ENCODE assay signal across 1 cellular context in the genomic region with DNA sequence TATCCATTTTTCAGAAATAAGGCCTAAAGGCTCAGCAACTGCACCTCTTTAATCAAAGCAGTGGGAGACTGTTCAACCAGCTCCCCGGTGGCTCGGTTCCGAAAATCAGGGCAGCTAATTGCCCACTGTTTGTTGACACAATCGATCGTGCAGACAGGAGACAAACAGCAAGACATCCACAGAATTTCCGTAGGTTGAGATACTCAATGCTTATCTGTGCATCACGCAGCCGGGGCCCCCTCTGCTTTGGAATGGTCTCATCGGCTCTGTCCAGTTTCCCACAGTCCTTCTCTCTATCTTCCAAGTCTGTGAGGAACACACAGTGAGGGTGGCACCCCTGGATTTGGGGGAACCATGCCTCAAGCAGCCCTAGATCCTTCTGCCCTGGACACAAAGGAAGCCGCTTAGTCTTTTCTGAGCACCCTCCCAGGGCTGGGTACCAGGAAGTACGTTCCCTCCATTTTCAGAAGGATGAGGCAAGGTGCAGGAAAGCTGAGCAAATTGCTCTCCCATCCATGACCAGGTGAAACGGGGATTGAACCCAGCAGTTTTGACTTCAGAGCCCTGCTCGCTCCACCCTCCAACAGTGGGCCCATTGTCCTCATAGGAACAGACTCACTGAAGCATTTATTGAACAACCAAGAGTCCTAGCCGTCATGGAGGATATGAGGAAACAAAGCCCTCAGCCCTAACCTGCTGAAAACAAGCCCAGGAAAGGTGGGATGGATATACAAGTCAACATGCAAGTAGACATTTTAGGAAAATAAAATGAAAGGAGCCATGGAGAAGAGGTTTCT.
A peak's percentile ranks its signal among the peaks of the same experiment; 100 is the strongest.
TF ChIP-seq lines count a peak whose summit lies in the region.

No MANE protein-coding gene starts in this region.

TF ChIP-seq in HepG2, 621 proteins besides CTCF, POLR2A, EP300 and RAD21 (continues in another document):
- TF ChIP-seq ZNF709 (CRISPR knock-in tag; IDR thresholded peaks at IDR 0.05) (0 out of 2 replicates have a peak, but pooled peaks have one; percentile 43), MAFK (conservative IDR thresholded peaks at IDR 0.05 in 1 of 2, IDR thresholded peaks at IDR 0.05 in 1 of 2; ENCODE audit: low read length in 2 of 2) (no peak), SP140L (CRISPR knock-in tag; IDR thresholded peaks at IDR 0.05; ENCODE audit: borderline replicate concordance) (no peak), HOXA3 (CRISPR knock-in tag; IDR thresholded peaks at IDR 0.05) (peak; percentile 64; the same call in 1 of the 2 replicates), ZNF44 (CRISPR knock-in tag; IDR thresholded peaks at IDR 0.05) (0 out of 2 replicates have a peak, but pooled peaks have one; percentile 51), ZKSCAN8 (CRISPR knock-in tag; IDR thresholded peaks at IDR 0.05; ENCODE audit: borderline replicate concordance) (0 out of 2 replicates have a peak, but pooled peaks have one; percentile 36), MTA1 (CRISPR knock-in tag; IDR thresholded peaks at IDR 0.05; ENCODE audit: borderline replicate concordance) (peak; percentile 71), ZNF772 (CRISPR knock-in tag; IDR thresholded peaks at IDR 0.05) (no peak), HDAC2 (CRISPR knock-in tag; IDR thresholded peaks at IDR 0.05) (peak; percentile 96), ZNF761 (CRISPR knock-in tag; conservative IDR thresholded peaks at IDR 0.05) (no peak; the same call in 1 of the 2 replicates), ZFP37 (CRISPR knock-in tag; IDR thresholded peaks at IDR 0.05; ENCODE audit: borderline replicate concordance) (no peak), NFE2L2 (IDR thresholded peaks at IDR 0.05; ENCODE audit: low read length) (no peak), KDM1A (CRISPR knock-in tag; IDR thresholded peaks at IDR 0.05) (peak; percentile 77; the same call in 1 of the 2 replicates), POLR2AphosphoS2 (IDR thresholded peaks at IDR 0.05; ENCODE audit: low read depth, low read length) (no peak), RBAK (CRISPR knock-in tag; IDR thresholded peaks at IDR 0.05) (no peak; the same call in 1 of the 2 replicates), ZNF142 (CRISPR knock-in tag; IDR thresholded peaks at IDR 0.05) (0 out of 2 replicates have a peak, but pooled peaks have one; percentile 34), JUND (CRISPR knock-in tag; IDR thresholded peaks at IDR 0.05) (0 out of 2 replicates have a peak, but pooled peaks have one; percentile 33), RFXANK (CRISPR knock-in tag; IDR thresholded peaks at IDR 0.05) (0 out of 2 replicates have a peak, but pooled peaks have one; percentile 20), SOX5 (CRISPR knock-in tag; IDR thresholded peaks at IDR 0.05; ENCODE audit: borderline replicate concordance) (peak; percentile 75; the same call in 1 of the 2 replicates), ZBTB20 (CRISPR knock-in tag; IDR thresholded peaks at IDR 0.05; ENCODE audit: borderline replicate concordance, low read depth) (peak; percentile 58; the same call in 1 of the 2 replicates)
- TF ChIP-seq, protein P1, sequence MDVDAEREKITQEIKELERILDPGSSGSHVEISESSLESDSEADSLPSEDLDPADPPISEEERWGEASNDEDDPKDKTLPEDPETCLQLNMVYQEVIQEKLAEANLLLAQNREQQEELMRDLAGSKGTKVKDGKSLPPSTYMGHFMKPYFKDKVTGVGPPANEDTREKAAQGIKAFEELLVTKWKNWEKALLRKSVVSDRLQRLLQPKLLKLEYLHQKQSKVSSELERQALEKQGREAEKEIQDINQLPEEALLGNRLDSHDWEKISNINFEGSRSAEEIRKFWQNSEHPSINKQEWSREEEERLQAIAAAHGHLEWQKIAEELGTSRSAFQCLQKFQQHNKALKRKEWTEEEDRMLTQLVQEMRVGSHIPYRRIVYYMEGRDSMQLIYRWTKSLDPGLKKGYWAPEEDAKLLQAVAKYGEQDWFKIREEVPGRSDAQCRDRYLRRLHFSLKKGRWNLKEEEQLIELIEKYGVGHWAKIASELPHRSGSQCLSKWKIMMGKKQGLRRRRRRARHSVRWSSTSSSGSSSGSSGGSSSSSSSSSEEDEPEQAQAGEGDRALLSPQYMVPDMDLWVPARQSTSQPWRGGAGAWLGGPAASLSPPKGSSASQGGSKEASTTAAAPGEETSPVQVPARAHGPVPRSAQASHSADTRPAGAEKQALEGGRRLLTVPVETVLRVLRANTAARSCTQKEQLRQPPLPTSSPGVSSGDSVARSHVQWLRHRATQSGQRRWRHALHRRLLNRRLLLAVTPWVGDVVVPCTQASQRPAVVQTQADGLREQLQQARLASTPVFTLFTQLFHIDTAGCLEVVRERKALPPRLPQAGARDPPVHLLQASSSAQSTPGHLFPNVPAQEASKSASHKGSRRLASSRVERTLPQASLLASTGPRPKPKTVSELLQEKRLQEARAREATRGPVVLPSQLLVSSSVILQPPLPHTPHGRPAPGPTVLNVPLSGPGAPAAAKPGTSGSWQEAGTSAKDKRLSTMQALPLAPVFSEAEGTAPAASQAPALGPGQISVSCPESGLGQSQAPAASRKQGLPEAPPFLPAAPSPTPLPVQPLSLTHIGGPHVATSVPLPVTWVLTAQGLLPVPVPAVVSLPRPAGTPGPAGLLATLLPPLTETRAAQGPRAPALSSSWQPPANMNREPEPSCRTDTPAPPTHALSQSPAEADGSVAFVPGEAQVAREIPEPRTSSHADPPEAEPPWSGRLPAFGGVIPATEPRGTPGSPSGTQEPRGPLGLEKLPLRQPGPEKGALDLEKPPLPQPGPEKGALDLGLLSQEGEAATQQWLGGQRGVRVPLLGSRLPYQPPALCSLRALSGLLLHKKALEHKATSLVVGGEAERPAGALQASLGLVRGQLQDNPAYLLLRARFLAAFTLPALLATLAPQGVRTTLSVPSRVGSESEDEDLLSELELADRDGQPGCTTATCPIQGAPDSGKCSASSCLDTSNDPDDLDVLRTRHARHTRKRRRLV (CRISPR knock-in tag; IDR thresholded peaks at IDR 0.05), result peak; percentile 51; the same call in 1 of the 2 replicates
- TF ChIP-seq, protein P2, sequence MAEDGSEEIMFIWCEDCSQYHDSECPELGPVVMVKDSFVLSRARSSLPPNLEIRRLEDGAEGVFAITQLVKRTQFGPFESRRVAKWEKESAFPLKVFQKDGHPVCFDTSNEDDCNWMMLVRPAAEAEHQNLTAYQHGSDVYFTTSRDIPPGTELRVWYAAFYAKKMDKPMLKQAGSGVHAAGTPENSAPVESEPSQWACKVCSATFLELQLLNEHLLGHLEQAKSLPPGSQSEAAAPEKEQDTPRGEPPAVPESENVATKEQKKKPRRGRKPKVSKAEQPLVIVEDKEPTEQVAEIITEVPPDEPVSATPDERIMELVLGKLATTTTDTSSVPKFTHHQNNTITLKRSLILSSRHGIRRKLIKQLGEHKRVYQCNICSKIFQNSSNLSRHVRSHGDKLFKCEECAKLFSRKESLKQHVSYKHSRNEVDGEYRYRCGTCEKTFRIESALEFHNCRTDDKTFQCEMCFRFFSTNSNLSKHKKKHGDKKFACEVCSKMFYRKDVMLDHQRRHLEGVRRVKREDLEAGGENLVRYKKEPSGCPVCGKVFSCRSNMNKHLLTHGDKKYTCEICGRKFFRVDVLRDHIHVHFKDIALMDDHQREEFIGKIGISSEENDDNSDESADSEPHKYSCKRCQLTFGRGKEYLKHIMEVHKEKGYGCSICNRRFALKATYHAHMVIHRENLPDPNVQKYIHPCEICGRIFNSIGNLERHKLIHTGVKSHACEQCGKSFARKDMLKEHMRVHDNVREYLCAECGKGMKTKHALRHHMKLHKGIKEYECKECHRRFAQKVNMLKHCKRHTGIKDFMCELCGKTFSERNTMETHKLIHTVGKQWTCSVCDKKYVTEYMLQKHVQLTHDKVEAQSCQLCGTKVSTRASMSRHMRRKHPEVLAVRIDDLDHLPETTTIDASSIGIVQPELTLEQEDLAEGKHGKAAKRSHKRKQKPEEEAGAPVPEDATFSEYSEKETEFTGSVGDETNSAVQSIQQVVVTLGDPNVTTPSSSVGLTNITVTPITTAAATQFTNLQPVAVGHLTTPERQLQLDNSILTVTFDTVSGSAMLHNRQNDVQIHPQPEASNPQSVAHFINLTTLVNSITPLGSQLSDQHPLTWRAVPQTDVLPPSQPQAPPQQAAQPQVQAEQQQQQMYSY (CRISPR knock-in tag; IDR thresholded peaks at IDR 0.05), result no peak
- TF ChIP-seq, protein P3, sequence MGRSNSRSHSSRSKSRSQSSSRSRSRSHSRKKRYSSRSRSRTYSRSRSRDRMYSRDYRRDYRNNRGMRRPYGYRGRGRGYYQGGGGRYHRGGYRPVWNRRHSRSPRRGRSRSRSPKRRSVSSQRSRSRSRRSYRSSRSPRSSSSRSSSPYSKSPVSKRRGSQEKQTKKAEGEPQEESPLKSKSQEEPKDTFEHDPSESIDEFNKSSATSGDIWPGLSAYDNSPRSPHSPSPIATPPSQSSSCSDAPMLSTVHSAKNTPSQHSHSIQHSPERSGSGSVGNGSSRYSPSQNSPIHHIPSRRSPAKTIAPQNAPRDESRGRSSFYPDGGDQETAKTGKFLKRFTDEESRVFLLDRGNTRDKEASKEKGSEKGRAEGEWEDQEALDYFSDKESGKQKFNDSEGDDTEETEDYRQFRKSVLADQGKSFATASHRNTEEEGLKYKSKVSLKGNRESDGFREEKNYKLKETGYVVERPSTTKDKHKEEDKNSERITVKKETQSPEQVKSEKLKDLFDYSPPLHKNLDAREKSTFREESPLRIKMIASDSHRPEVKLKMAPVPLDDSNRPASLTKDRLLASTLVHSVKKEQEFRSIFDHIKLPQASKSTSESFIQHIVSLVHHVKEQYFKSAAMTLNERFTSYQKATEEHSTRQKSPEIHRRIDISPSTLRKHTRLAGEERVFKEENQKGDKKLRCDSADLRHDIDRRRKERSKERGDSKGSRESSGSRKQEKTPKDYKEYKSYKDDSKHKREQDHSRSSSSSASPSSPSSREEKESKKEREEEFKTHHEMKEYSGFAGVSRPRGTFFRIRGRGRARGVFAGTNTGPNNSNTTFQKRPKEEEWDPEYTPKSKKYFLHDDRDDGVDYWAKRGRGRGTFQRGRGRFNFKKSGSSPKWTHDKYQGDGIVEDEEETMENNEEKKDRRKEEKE (IDR thresholded peaks at IDR 0.05), result no peak
- TF ChIP-seq, protein P4, sequence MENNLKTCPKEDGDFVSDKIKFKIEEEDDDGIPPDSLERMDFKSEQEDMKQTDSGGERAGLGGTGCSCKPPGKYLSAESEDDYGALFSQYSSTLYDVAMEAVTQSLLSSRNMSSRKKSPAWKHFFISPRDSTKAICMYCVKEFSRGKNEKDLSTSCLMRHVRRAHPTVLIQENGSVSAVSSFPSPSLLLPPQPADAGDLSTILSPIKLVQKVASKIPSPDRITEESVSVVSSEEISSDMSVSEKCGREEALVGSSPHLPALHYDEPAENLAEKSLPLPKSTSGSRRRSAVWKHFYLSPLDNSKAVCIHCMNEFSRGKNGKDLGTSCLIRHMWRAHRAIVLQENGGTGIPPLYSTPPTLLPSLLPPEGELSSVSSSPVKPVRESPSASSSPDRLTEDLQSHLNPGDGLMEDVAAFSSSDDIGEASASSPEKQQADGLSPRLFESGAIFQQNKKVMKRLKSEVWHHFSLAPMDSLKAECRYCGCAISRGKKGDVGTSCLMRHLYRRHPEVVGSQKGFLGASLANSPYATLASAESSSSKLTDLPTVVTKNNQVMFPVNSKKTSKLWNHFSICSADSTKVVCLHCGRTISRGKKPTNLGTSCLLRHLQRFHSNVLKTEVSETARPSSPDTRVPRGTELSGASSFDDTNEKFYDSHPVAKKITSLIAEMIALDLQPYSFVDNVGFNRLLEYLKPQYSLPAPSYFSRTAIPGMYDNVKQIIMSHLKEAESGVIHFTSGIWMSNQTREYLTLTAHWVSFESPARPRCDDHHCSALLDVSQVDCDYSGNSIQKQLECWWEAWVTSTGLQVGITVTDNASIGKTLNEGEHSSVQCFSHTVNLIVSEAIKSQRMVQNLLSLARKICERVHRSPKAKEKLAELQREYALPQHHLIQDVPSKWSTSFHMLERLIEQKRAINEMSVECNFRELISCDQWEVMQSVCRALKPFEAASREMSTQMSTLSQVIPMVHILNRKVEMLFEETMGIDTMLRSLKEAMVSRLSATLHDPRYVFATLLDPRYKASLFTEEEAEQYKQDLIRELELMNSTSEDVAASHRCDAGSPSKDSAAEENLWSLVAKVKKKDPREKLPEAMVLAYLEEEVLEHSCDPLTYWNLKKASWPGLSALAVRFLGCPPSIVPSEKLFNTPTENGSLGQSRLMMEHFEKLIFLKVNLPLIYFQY (CRISPR knock-in tag; IDR thresholded peaks at IDR 0.05; ENCODE audit: borderline replicate concordance), result peak; percentile 99
